ENCODE assay signal across 11 cellular contexts in genomic region chr1:16146888-16147614, GRCh38. TPM values are rescaled to one million over a fixed set of nuclear protein-coding genes. Genes with fewer than 3 reads are reported as not detected.
A peak's percentile ranks its signal among the peaks of the same experiment; 100 is the strongest.
DNase-seq lines count a peak whose midpoint lies in the region; ATAC-seq and TF ChIP-seq lines count a peak whose summit lies in the region.
"Had no signal": no experiment of that assay in that cellular context is flagged by ENCODE, and none has a peak within 500 bp of the region (broad histone marks: within the 10 kb centered on the region; RNA-seq: fewer than 3 reads in every experiment).

No MANE protein-coding gene starts in this region.

- peak overlapping the region; percentile 98 for H3K27ac Mint-ChIP-seq in endothelial cell (ENCODE audit: unreplicated experiment)
- H3K27ac Mint-ChIP-seq: activated naive CD4-positive, alpha-beta T cell treated with anti-CD3 and anti-CD28 coated beads, Interleukin-2, amount 10 ng/mL, durations not matched to agents 7 days and 5 days; T-helper 2 cell treated with Interferon-gamma antibody and Interleukin-4, amounts not matched to agents 5 μg/mL and 100 μg/mL, for 36 hours had no signal

- H3K4me3 Mint-ChIP-seq in endothelial cell (ENCODE audit: unreplicated experiment) = peak overlapping the region; percentile 85
- H3K4me3 Mint-ChIP-seq: activated naive CD4-positive, alpha-beta T cell treated with anti-CD3 and anti-CD28 coated beads, Interleukin-2, amount 10 ng/mL, durations not matched to agents 7 days and 5 days; T-helper 2 cell treated with Interferon-gamma antibody and Interleukin-4, amounts not matched to agents 5 μg/mL and 100 μg/mL, for 36 hours had no signal

- H3K9ac ChIP-seq in mucosa of stomach (ENCODE audit: low read length) = peak overlapping the region; percentile 40

- H3K27me3 ChIP-seq in mucosa of stomach (ENCODE audit: control insufficient read depth, insufficient read depth, low read length) = no peaks in the 10 kb centered on the region
- no peaks in the 10 kb centered on the region for H3K27me3 ChIP-seq in vagina

- H3K9me3 Mint-ChIP-seq in endothelial cell (ENCODE audit: unreplicated experiment) = no peaks in the 10 kb centered on the region
- H3K9me3 Mint-ChIP-seq: activated naive CD4-positive, alpha-beta T cell treated with anti-CD3 and anti-CD28 coated beads, Interleukin-2, amount 10 ng/mL, durations not matched to agents 7 days and 5 days; T-helper 2 cell treated with Interferon-gamma antibody and Interleukin-4, amounts not matched to agents 5 μg/mL and 100 μg/mL, for 36 hours had no signal

- H3K4me3 ChIP-seq in mucosa of stomach (ENCODE audit: low read length) (no peak overlapping the region), vagina (peak overlapping the region; percentile 35 to 47)

- H3K36me3 ChIP-seq in mucosa of stomach (ENCODE audit: control insufficient read depth, insufficient read depth, low read length) = peaks cover 7% of the 10 kb centered on the region
- H3K36me3 ChIP-seq in vagina = peaks cover 0 to 12% of the 10 kb centered on the region in 2 donors

- peaks cover 76% of the 10 kb centered on the region for H3K4me1 ChIP-seq in mucosa of stomach (ENCODE audit: control insufficient read depth, insufficient read depth, low read length)
- peaks cover 65% of the 10 kb centered on the region for H3K4me1 ChIP-seq in vagina

- H3K4me1 Mint-ChIP-seq in endothelial cell (ENCODE audit: unreplicated experiment) = peaks cover 74% of the 10 kb centered on the region

- in situ Hi-C loops in GM13977 (cut with MboI; ENCODE audit: low pct_unique_long_range_greater_than_20kb, low sequenced_read_pairs, unreplicated experiment) = no loop called here

- peaks cover 17% of the 10 kb centered on the region for H3K27me3 Mint-ChIP-seq in endothelial cell (ENCODE audit: unreplicated experiment)

- DNase-seq in left cardiac atrium (peak; percentile 55), left ventricle myocardium superior (no peak), endothelial cell (ENCODE audit: low spot score) (no peak), vagina (ENCODE audit: extremely low spot score in 2 of 2) (no peak), C1 segment of cervical spinal cord (lab: John Stamatoyannopoulos, UW) (no peak), GM13977 (ENCODE audit: low spot score) (no peak)
- DNase-seq: activated naive CD4-positive, alpha-beta T cell treated with anti-CD3 and anti-CD28 coated beads, Interleukin-2, amount 10 ng/mL, durations not matched to agents 7 days and 5 days; NCI-H187 treated with DMSO at 0.1 percent for 48 hours had no signal

- intact Hi-C loops in left cardiac atrium (cut with DNase I) = no loop called here
- intact Hi-C loops in left ventricle myocardium superior (cut with micrococcal nuclease) = no loop called here
- intact Hi-C loops in vagina (cut with DNase I) = loop anchor here (5.0 kb wide), 1 partner anchor 35 kb away; no protein-coding TSS in a partner anchor

- ATAC-seq in left cardiac atrium = no peak
- ATAC-seq in left ventricle myocardium superior = no peak
- no peak for ATAC-seq in GM21367 (IDR thresholded peaks at IDR 0.05; ENCODE audit: unreplicated experiment)

- no peaks in the 10 kb centered on the region for H3K9me3 ChIP-seq in mucosa of stomach (ENCODE audit: control insufficient read depth, low read length)
- H3K9me3 ChIP-seq in vagina = no peaks in the 10 kb centered on the region

- no peak for TF ChIP-seq POLR2A in vagina (IDR thresholded peaks at IDR 0.05)

- H3K36me3 Mint-ChIP-seq in endothelial cell (ENCODE audit: low read depth, unreplicated experiment) = peaks cover 45% of the 10 kb centered on the region
- H3K36me3 Mint-ChIP-seq: activated naive CD4-positive, alpha-beta T cell treated with anti-CD3 and anti-CD28 coated beads, Interleukin-2, amount 10 ng/mL, durations not matched to agents 7 days and 5 days had no signal

- peak overlapping the region; percentile 84 for H3K27ac ChIP-seq in vagina

- no peak for TF ChIP-seq CTCF in endothelial cell (IDR thresholded peaks at IDR 0.05; ENCODE audit: unreplicated experiment)
- no peak for TF ChIP-seq CTCF in vagina (IDR thresholded peaks at IDR 0.05)
- no peak for TF ChIP-seq CTCF in GM13977 (IDR thresholded peaks at IDR 0.05; ENCODE audit: extremely low read depth, insufficient read depth, missing control alignments)

RNA-seq across cellular contexts. Expression of gene EPHA2, which starts 8.8 kb away (rescaled TPM):
- 10 to 100 TPM in 1 of 2 donors, 1 to 10 TPM in 1; 8.1 to 24.1 TPM for total RNA-seq in left cardiac atrium
- 7.6 TPM for total RNA-seq in left ventricle myocardium superior
- total RNA-seq in endothelial cell (ENCODE audit: unreplicated experiment) = 109 TPM
- total RNA-seq in vagina = 264 TPM
